8 cellular contexts compared by ENCODE assay signal in genomic region chr6:73798592-73798991, GRCh38.
DNase-seq lines count a peak whose midpoint lies in the region; ATAC-seq and TF ChIP-seq lines count a peak whose summit lies in the region.

No MANE protein-coding gene starts in this region.

- ATAC-seq in HG02623 (IDR thresholded peaks at IDR 0.05; ENCODE audit: unreplicated experiment), result peak; percentile 76
- peak; percentile 83 for ATAC-seq in stimulated activated naive CD8-positive, alpha-beta T cell treated with anti-CD3 and anti-CD28 coated beads, Interleukin-15, Interleukin-2, amounts not matched to agents 100 U/mL and 50 U/mL, for 24 hours

- no peaks in the 10 kb centered on the region for H4K20me1 ChIP-seq in OCI-LY3 (ENCODE audit: insufficient read depth, low read length)

- no peak overlapping the region for H3K27ac ChIP-seq in OCI-LY3 (ENCODE audit: low read length)

- no peaks in the 10 kb centered on the region for H3K79me2 ChIP-seq in OCI-LY3 (ENCODE audit: low read length)

- peak; percentile 27 for DNase-seq in activated CD4-positive, alpha-beta T cell treated with anti-CD3 and anti-CD28 coated beads for 48 hours
- no peak for DNase-seq in activated CD4-positive, alpha-beta T cell treated with anti-CD3 and anti-CD28 coated beads for 1 hour
- DNase-seq in fibroblast of the aortic adventitia (ENCODE audit: low read depth) (peak; percentile 96), NCI-H524 treated with DMSO at 0.1 percent for 48 hours (lab: John Stamatoyannopoulos, UW) (no peak)
- peak; percentile 10 for DNase-seq in stimulated activated naive CD8-positive, alpha-beta T cell treated with anti-CD3 and anti-CD28 coated beads, Interleukin-15, Interleukin-2, amounts not matched to agents 100 U/mL and 50 U/mL, for 24 hours
- no peak for DNase-seq in activated CD4-positive, CD25-positive, alpha-beta regulatory T cell treated with anti-CD3 and anti-CD28 coated beads, Interleukin-2, amount 50 U/mL, for 72 hours

- no peak overlapping the region for H3K4me3 ChIP-seq in OCI-LY3 (ENCODE audit: low read length)
- no peak overlapping the region for H3K4me3 ChIP-seq in fibroblast of the aortic adventitia (ENCODE audit: low read depth, low read length)

- H3K36me3 ChIP-seq in OCI-LY3 (replicated peaks; ENCODE audit: low read depth, low read length), result peaks cover 5% of the 10 kb centered on the region

- peaks cover 12% of the 10 kb centered on the region for H3K4me1 ChIP-seq in OCI-LY3 (ENCODE audit: low read length)

- no peak overlapping the region for H3K4me2 ChIP-seq in OCI-LY3 (ENCODE audit: low read length)

- no peak overlapping the region for H3K9ac ChIP-seq in OCI-LY3 (ENCODE audit: low read length)

- H3K27me3 ChIP-seq in OCI-LY3 (ENCODE audit: low read depth, low read length), result no peaks in the 10 kb centered on the region

- TF ChIP-seq CTCF in OCI-LY3 (IDR thresholded peaks at IDR 0.05; ENCODE audit: low read depth, low read length), result peak; percentile 15; the same call in 1 of the 2 replicates
- TF ChIP-seq CTCF in fibroblast of the aortic adventitia (IDR thresholded peaks at IDR 0.05; ENCODE audit: insufficient read depth, low read length), result peak; percentile 75

- H3K9me3 ChIP-seq in OCI-LY3 (ENCODE audit: insufficient read depth, low read length), result 0 out of 2 replicates have a peak, but pooled peaks cover 3% of the 10 kb centered on the region

- no peak overlapping the region for H2AFZ ChIP-seq in OCI-LY3 (ENCODE audit: low read depth, low read length)

Comparison
In these comparisons a context has a peak if more than half of its experiments do, and no peak if none do; other contexts are left out.
1. DNase-seq: peak in activated CD4-positive, alpha-beta T cell treated with anti-CD3 and anti-CD28 coated beads for 48 hours (single experiment), fibroblast of the aortic adventitia (single experiment) and stimulated activated naive CD8-positive, alpha-beta T cell treated with anti-CD3 and anti-CD28 coated beads, Interleukin-15, Interleukin-2, amounts not matched to agents 100 U/mL and 50 U/mL, for 24 hours (single experiment); none in activated CD4-positive, alpha-beta T cell treated with anti-CD3 and anti-CD28 coated beads for 1 hour (single experiment), NCI-H524 treated with DMSO at 0.1 percent for 48 hours (single experiment) and activated CD4-positive, CD25-positive, alpha-beta regulatory T cell treated with anti-CD3 and anti-CD28 coated beads, Interleukin-2, amount 50 U/mL, for 72 hours (single experiment).